ENCODE assay signal across 1 cellular context in genomic region chr2:74502720-74503505, GRCh38.
TF ChIP-seq lines count a peak whose summit lies in the region.

No MANE protein-coding gene starts in this region.

TF ChIP-seq in HEK293, 187 proteins besides CTCF, POLR2A, EP300 and RAD21 (continued from another document):
- TF ChIP-seq ZBTB7A (tag by site-specific recombination; IDR thresholded peaks at IDR 0.05; ENCODE audit: low read depth) (0 out of 2 replicates have a peak, but pooled peaks have one; percentile 18), REPIN1 (tag by site-specific recombination; IDR thresholded peaks at IDR 0.05; ENCODE audit: low read depth) (no peak), MYNN (tag by site-specific recombination; IDR thresholded peaks at IDR 0.05; ENCODE audit: borderline replicate concordance) (no peak), ZNF280C (tag by site-specific recombination; IDR thresholded peaks at IDR 0.05) (no peak), ZNF175 (tag by site-specific recombination; IDR thresholded peaks at IDR 0.05) (no peak), ZFP37 (tag by site-specific recombination; IDR thresholded peaks at IDR 0.05) (0 out of 2 replicates have a peak, but pooled peaks have one; percentile 66), ZNF391 (tag by site-specific recombination; IDR thresholded peaks at IDR 0.05; ENCODE audit: borderline replicate concordance, low read depth) (no peak), ZNF132 (tag by site-specific recombination; IDR thresholded peaks at IDR 0.05; ENCODE audit: borderline replicate concordance) (no peak), ZNF501 (tag by site-specific recombination; IDR thresholded peaks at IDR 0.05) (no peak), ZBTB26 (tag by site-specific recombination; optimal IDR thresholded peaks at IDR 0.05) (peak; percentile 68), IKZF3 (tag by site-specific recombination; IDR thresholded peaks at IDR 0.05) (peak; percentile 55), ZNF777 (tag by site-specific recombination; IDR thresholded peaks at IDR 0.05; ENCODE audit: borderline replicate concordance) (no peak), ZNF239 (tag by site-specific recombination; IDR thresholded peaks at IDR 0.05) (no peak), ZNF335 (tag by site-specific recombination; conservative IDR thresholded peaks at IDR 0.05) (peak; percentile 77), ZBTB17 (tag by site-specific recombination; IDR thresholded peaks at IDR 0.05) (peak; percentile 78), ZNF513 (tag by site-specific recombination; IDR thresholded peaks at IDR 0.05) (no peak), ZFHX2 (tag by site-specific recombination; conservative IDR thresholded peaks at IDR 0.05) (peak; percentile 32; the same call in 1 of the 2 replicates), ZBTB20 (tag by site-specific recombination; IDR thresholded peaks at IDR 0.05) (peak; percentile 37; the same call in 1 of the 2 replicates), GLIS1 (tag by site-specific recombination; IDR thresholded peaks at IDR 0.05) (peak; percentile 42; the same call in 1 of the 2 replicates), PATZ1 (tag by site-specific recombination; IDR thresholded peaks at IDR 0.05) (no peak), ZBTB10 (tag by site-specific recombination; IDR thresholded peaks at IDR 0.05) (0 out of 2 replicates have a peak, but pooled peaks have one; percentile 20), OVOL3 (tag by site-specific recombination; IDR thresholded peaks at IDR 0.05) (no peak), KLF16 (tag by site-specific recombination; IDR thresholded peaks at IDR 0.05) (no peak), YY1 (tag by site-specific recombination; IDR thresholded peaks at IDR 0.05) (no peak), ZNF266 (tag by site-specific recombination; IDR thresholded peaks at IDR 0.05; ENCODE audit: low read depth) (no peak), PRDM10 (tag by site-specific recombination; IDR thresholded peaks at IDR 0.05) (0 out of 2 replicates have a peak, but pooled peaks have one; percentile 10), PBX3 (CRISPR knock-in tag; IDR thresholded peaks at IDR 0.05) (0 out of 2 replicates have a peak, but pooled peaks have one; percentile 60), ZNF280D (tag by site-specific recombination; IDR thresholded peaks at IDR 0.05) (no peak), GLIS2 (tag by site-specific recombination; IDR thresholded peaks at IDR 0.05) (peak; percentile 75), PRDM4 (tag by site-specific recombination; IDR thresholded peaks at IDR 0.05) (no peak), ZNF664 (tag by site-specific recombination; IDR thresholded peaks at IDR 0.05) (no peak), ZNF785 (tag by site-specific recombination; IDR thresholded peaks at IDR 0.05) (no peak), ZNF140 (tag by site-specific recombination; IDR thresholded peaks at IDR 0.05) (no peak), ZNF112 (tag by site-specific recombination; IDR thresholded peaks at IDR 0.05) (no peak), ZNF416 (tag by site-specific recombination; IDR thresholded peaks at IDR 0.05) (no peak), ZNF169 (tag by site-specific recombination; IDR thresholded peaks at IDR 0.05) (no peak), ZNF423 (tag by site-specific recombination; IDR thresholded peaks at IDR 0.05) (peak; percentile 97), ZBTB8A (tag by site-specific recombination; IDR thresholded peaks at IDR 0.05) (peak; percentile 33; the same call in 1 of the 2 replicates), GLI4 (tag by site-specific recombination; IDR thresholded peaks at IDR 0.05) (no peak), ZFP69B (tag by site-specific recombination; IDR thresholded peaks at IDR 0.05) (peak; percentile 93), ZNF768 (tag by site-specific recombination; IDR thresholded peaks at IDR 0.05) (no peak)
